Comparison of ENCODE assay signal across 8 cellular contexts in the genomic region with DNA sequence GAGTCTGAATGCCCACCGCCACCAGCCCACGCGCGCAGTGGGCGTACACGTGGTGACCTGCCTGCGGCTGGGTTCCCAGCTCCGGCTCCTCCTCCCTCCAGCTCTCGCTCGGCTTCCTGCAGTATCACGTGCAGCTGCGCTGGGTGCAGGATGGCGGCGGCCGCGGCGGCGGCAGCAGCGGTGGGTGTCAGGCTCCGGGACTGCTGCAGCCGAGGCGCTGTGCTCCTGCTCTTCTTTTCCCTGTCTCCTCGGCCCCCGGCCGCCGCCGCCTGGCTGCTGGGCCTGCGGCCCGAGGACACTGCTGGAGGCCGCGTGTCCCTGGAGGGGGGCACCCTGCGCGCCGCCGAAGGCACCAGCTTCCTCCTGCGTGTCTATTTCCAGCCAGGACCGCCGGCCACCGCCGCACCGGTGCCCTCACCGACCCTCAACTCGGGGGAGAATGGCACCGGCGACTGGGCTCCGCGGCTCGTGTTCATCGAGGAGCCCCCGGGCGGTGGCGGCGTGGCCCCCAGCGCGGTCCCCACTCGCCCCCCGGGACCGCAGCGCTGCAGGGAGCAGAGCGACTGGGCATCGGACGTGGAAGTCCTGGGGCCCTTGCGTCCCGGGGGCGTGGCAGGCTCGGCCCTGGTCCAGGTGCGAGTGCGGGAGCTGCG. TPM values are rescaled to one million over a fixed set of nuclear protein-coding genes. Genes with fewer than 3 reads are reported as not detected.
DNase-seq lines count a peak whose midpoint lies in the region; ATAC-seq and TF ChIP-seq lines count a peak whose summit lies in the region.

Gene CNNM1, plus strand, starts transcription at position 119 of the 653 bp plus-strand sequence. Its CDS starts 32 bp downstream, at position 151.

- 0 out of 2 replicates have a peak, but pooled peaks cover 3% of the 10 kb centered on the region for H3K9me3 ChIP-seq in HUES48 (ENCODE audit: control insufficient read depth, insufficient read depth, low read length)

- no peak for TF ChIP-seq CTCF in foreskin fibroblast (IDR thresholded peaks at IDR 0.05; ENCODE audit: low read depth, low read length)

- no peak within 1 kb of the TSS for H3K9ac ChIP-seq in HUES48 (ENCODE audit: low read depth, low read length)

- peak; percentile 66 for ATAC-seq in GM19351 (IDR thresholded peaks at IDR 0.05; ENCODE audit: unreplicated experiment)

- H3K4me1 ChIP-seq in HUES48 (ENCODE audit: control insufficient read depth, insufficient read depth, low read length) = peaks cover 7% of the 10 kb centered on the region; the same call in 1 of the 2 replicates

- H3K4me3 ChIP-seq in HUES48 (ENCODE audit: low read depth, low read length) (peak within 1 kb of the TSS; percentile 55), foreskin fibroblast (ENCODE audit: low read depth in 1 of 2, low read length in 2 of 2) (peak within 1 kb of the TSS; percentile 69 to 70)

- no peak within 1 kb of the TSS for H3K27ac ChIP-seq in HUES48 (ENCODE audit: low read depth, low read length)

- H3K27me3 ChIP-seq in HUES48 (ENCODE audit: control insufficient read depth, insufficient read depth, low read length) = peaks cover 50% of the 10 kb centered on the region

- H3K36me3 ChIP-seq in HUES48 (ENCODE audit: control insufficient read depth, insufficient read depth, low read length) = no peaks in the 10 kb centered on the region

- peak; percentile 60 for DNase-seq in Ammon's horn (ENCODE audit: low spot score)
- DNase-seq in activated T-cell treated with anti-CD3 and anti-CD28 coated beads for 4 hours = peak; percentile 7
- DNase-seq in foreskin fibroblast = peak in 1 of 2 donors; percentile 77
- peak; percentile 40 for DNase-seq in occipital lobe (lab: John Stamatoyannopoulos, UW)
- no peak for DNase-seq in stimulated activated naive CD4-positive, alpha-beta T cell (lab: John Stamatoyannopoulos, UW)
- no peak for DNase-seq in SHP77 treated with DMSO at 0.1 percent for 48 hours (lab: John Stamatoyannopoulos, UW)

RNA-seq across cellular contexts. Expression of gene CNNM1, which starts in this region (rescaled TPM):
- 3.1 TPM for total RNA-seq in occipital lobe

Comparison
In these comparisons a context has a peak if more than half of its experiments do, and no peak if none do; other contexts are left out.
1. DNase-seq: peak in Ammon's horn (single experiment), activated T-cell treated with anti-CD3 and anti-CD28 coated beads for 4 hours (single experiment) and occipital lobe (single experiment); none in stimulated activated naive CD4-positive, alpha-beta T cell (0 of 6) and SHP77 treated with DMSO at 0.1 percent for 48 hours (single experiment).